40 cellular contexts compared by ENCODE assay signal in the genomic region with DNA sequence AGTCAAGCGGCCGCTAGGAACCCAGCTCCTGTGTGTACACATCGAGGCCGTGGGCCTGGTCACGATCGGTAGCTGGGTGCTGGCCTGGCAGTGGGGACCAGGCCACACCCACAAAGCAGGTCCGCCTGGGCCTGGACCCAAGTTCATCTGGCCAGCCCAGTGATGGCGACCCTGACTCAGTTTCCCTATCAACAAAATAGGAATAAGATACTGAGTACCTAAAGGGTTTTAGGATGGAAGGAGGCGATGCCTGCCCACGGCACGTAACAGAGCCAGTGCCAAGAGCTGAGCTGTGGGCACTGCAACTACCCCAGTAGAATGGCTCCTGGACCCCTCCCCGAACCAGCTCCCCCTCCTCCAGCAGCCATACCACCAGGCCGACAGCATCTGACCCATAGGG.
"Had no signal": no experiment of that assay in that cellular context is flagged by ENCODE, and none has a peak within 500 bp of the region (broad histone marks: within the 10 kb centered on the region; RNA-seq: fewer than 3 reads in every experiment).

No MANE protein-coding gene starts in this region.

- H3K27ac Mint-ChIP-seq: activated naive CD4-positive, alpha-beta T cell treated with anti-CD3 and anti-CD28 coated beads for 36 hours; activated naive CD4-positive, alpha-beta T cell treated with anti-CD3 and anti-CD28 coated beads, Interleukin-2, amount 10 ng/mL, durations not matched to agents 7 days and 5 days; activated naive CD4-positive, alpha-beta T cell treated with anti-CD3 and anti-CD28 coated beads, Interleukin-2, amount 50 U/mL, for 24 hours; activated naive CD4-positive, alpha-beta T cell treated with anti-CD3 and anti-CD28 coated beads, Interleukin-2, amount 50 U/mL, for 72 hours; activated naive CD8-positive, alpha-beta T cell; activated naive CD8-positive, alpha-beta T cell treated with anti-CD3 and anti-CD28 coated beads for 36 hours; activated naive CD8-positive, alpha-beta T cell treated with anti-CD3 and anti-CD28 coated beads, Interleukin-2, amount 10 ng/mL, durations not matched to agents 7 days and 5 days; activated naive CD8-positive, alpha-beta T cell treated with anti-CD3 and anti-CD28 coated beads, Interleukin-2, amount 50 U/mL, for 24 hours; activated T-cell treated with anti-CD3 and anti-CD28 coated beads, Interleukin-2, amount 50 U/mL, for 24 hours; activated T-cell treated with anti-CD3 and anti-CD28 coated beads, Interleukin-2, amount 50 U/mL, for 72 hours; activated T-helper 1 cell treated with anti-CD3 and anti-CD28 coated beads, Interleukin-12 subunit alpha, Interleukin-12 subunit beta, Interleukin-2, Interleukin-4 antibody, amounts not matched to agents 30 ng/mL and 10 ng/mL and 1 ng/mL, durations not matched to agents 14 hours and 24 hours and 36 hours; activated T-helper 17 cell treated with anti-CD3 and anti-CD28 coated beads, Interleukin-2, amount 50 U/mL, for 72 hours; activated T-helper 2 cell treated with anti-CD3 and anti-CD28 coated beads, Interferon-gamma antibody, Interleukin-2, Interleukin-4, amounts not matched to agents 10 μg/mL and 5 μg/mL and 100 μg/mL, durations not matched to agents 14 hours and 24 hours and 36 hours; brain had no signal

- H3K27ac ChIP-seq: adrenal gland, ascending aorta, body of pancreas, brain microvascular endothelial cell, breast epithelium, cardiac muscle cell had no signal

- H3K36me3 ChIP-seq: adrenal gland, ascending aorta, brain microvascular endothelial cell, breast epithelium, cardiac muscle cell had no signal

- FAIRE-seq: astrocyte, bronchial epithelial cell had no signal

- H3K27me3 ChIP-seq: adrenal gland, ascending aorta, body of pancreas, brain microvascular endothelial cell, breast epithelium, cardiac muscle cell had no signal

- H3K27me3 Mint-ChIP-seq: activated naive CD4-positive, alpha-beta T cell treated with anti-CD3 and anti-CD28 coated beads, Interleukin-2, amount 10 ng/mL, durations not matched to agents 7 days and 5 days; activated naive CD4-positive, alpha-beta T cell treated with anti-CD3 and anti-CD28 coated beads, Interleukin-2, amount 50 U/mL, for 24 hours; activated naive CD8-positive, alpha-beta T cell; activated naive CD8-positive, alpha-beta T cell treated with anti-CD3 and anti-CD28 coated beads for 36 hours; activated naive CD8-positive, alpha-beta T cell treated with anti-CD3 and anti-CD28 coated beads, Interleukin-2, amount 10 ng/mL, durations not matched to agents 7 days and 5 days; activated naive CD8-positive, alpha-beta T cell treated with anti-CD3 and anti-CD28 coated beads, Interleukin-2, amount 50 U/mL, for 24 hours; activated T-cell treated with anti-CD3 and anti-CD28 coated beads, Interleukin-2, amount 50 U/mL, for 24 hours; activated T-helper 17 cell treated with anti-CD3 and anti-CD28 coated beads, Interleukin-2, amount 50 U/mL, for 72 hours; brain; central memory CD8-positive, alpha-beta T cell had no signal

- H3K9me3 Mint-ChIP-seq: activated naive CD4-positive, alpha-beta T cell treated with anti-CD3 and anti-CD28 coated beads for 36 hours; activated naive CD4-positive, alpha-beta T cell treated with anti-CD3 and anti-CD28 coated beads, Interleukin-2, amount 10 ng/mL, durations not matched to agents 7 days and 5 days; activated naive CD4-positive, alpha-beta T cell treated with anti-CD3 and anti-CD28 coated beads, Interleukin-2, amount 50 U/mL, for 24 hours; activated naive CD4-positive, alpha-beta T cell treated with anti-CD3 and anti-CD28 coated beads, Interleukin-2, amount 50 U/mL, for 72 hours; activated naive CD8-positive, alpha-beta T cell treated with anti-CD3 and anti-CD28 coated beads for 36 hours; activated naive CD8-positive, alpha-beta T cell treated with anti-CD3 and anti-CD28 coated beads, Interleukin-2, amount 10 ng/mL, durations not matched to agents 7 days and 5 days; activated naive CD8-positive, alpha-beta T cell treated with anti-CD3 and anti-CD28 coated beads, Interleukin-2, amount 50 U/mL, for 24 hours; activated T-cell treated with anti-CD3 and anti-CD28 coated beads, Interleukin-2, amount 50 U/mL, for 24 hours; activated T-cell treated with anti-CD3 and anti-CD28 coated beads, Interleukin-2, amount 50 U/mL, for 4 hours; activated T-cell treated with anti-CD3 and anti-CD28 coated beads, Interleukin-2, amount 50 U/mL, for 72 hours; activated T-helper 1 cell treated with anti-CD3 and anti-CD28 coated beads, Interleukin-12 subunit alpha, Interleukin-12 subunit beta, Interleukin-2, Interleukin-4 antibody, amounts not matched to agents 30 ng/mL and 10 ng/mL and 1 ng/mL, durations not matched to agents 14 hours and 24 hours and 36 hours; activated T-helper 17 cell treated with anti-CD3 and anti-CD28 coated beads, Interleukin-2, amount 50 U/mL, for 72 hours; activated T-helper 2 cell treated with anti-CD3 and anti-CD28 coated beads, Interferon-gamma antibody, Interleukin-2, Interleukin-4, amounts not matched to agents 10 μg/mL and 5 μg/mL and 100 μg/mL, durations not matched to agents 14 hours and 24 hours and 36 hours; central memory CD8-positive, alpha-beta T cell had no signal

- H3K9me3 ChIP-seq: adrenal gland, ascending aorta, body of pancreas, breast epithelium had no signal

- DNase-seq: activated effector memory CD4-positive, alpha-beta T cell treated with anti-CD3 and anti-CD28 coated beads, Interleukin-2, amount 50 U/mL, for 16 hours; activated effector memory CD4-positive, alpha-beta T cell treated with Interleukin-2 at 50 U/mL for 16 hours; activated gamma-delta T cell; activated gamma-delta T cell treated with Interleukin-2 at 50 U/mL for 16 hours; activated naive CD4-positive, alpha-beta T cell; activated naive CD4-positive, alpha-beta T cell treated with anti-CD3 and anti-CD28 coated beads for 36 hours; activated naive CD4-positive, alpha-beta T cell treated with anti-CD3 and anti-CD28 coated beads, Interleukin-2, amount 10 ng/mL, durations not matched to agents 7 days and 5 days; activated naive CD4-positive, alpha-beta T cell treated with anti-CD3 and anti-CD28 coated beads, Interleukin-2, amount 50 U/mL, for 16 hours; activated naive CD4-positive, alpha-beta T cell treated with Interleukin-2 at 50 U/mL for 16 hours; activated naive CD8-positive, alpha-beta T cell treated with anti-CD3 and anti-CD28 coated beads for 36 hours; activated naive CD8-positive, alpha-beta T cell treated with anti-CD3 and anti-CD28 coated beads, Interleukin-2, amount 10 ng/mL, durations not matched to agents 7 days and 5 days; activated naive CD8-positive, alpha-beta T cell treated with anti-CD3 and anti-CD28 coated beads, Interleukin-2, amount 50 U/mL, for 24 hours; activated T-cell treated with anti-CD3 and anti-CD28 coated beads, Interleukin-2, amount 50 U/mL, for 1 hour; activated T-cell treated with anti-CD3 and anti-CD28 coated beads, Interleukin-2, amount 50 U/mL, for 24 hours; activated T-cell treated with anti-CD3 and anti-CD28 coated beads, Interleukin-2, amount 50 U/mL, for 4 hours; activated T-cell treated with anti-CD3 and anti-CD28 coated beads, Interleukin-2, amount 50 U/mL, for 48 hours; activated T-cell treated with anti-CD3 and anti-CD28 coated beads, Interleukin-2, amount 50 U/mL, for 72 hours; adrenal gland; amniotic stem cell; amygdala; anterior cingulate cortex; aorta; body of pancreas; brain microvascular endothelial cell; caudate nucleus; central memory CD4-positive, alpha-beta T cell; cerebellar nuclear complex had no signal

- H3K36me3 Mint-ChIP-seq: activated naive CD4-positive, alpha-beta T cell treated with anti-CD3 and anti-CD28 coated beads, Interleukin-2, amount 10 ng/mL, durations not matched to agents 7 days and 5 days; activated naive CD4-positive, alpha-beta T cell treated with anti-CD3 and anti-CD28 coated beads, Interleukin-2, amount 50 U/mL, for 24 hours; activated naive CD4-positive, alpha-beta T cell treated with anti-CD3 and anti-CD28 coated beads, Interleukin-2, amount 50 U/mL, for 72 hours; activated naive CD8-positive, alpha-beta T cell; activated naive CD8-positive, alpha-beta T cell treated with anti-CD3 and anti-CD28 coated beads for 36 hours; activated naive CD8-positive, alpha-beta T cell treated with anti-CD3 and anti-CD28 coated beads, Interleukin-2, amount 10 ng/mL, durations not matched to agents 7 days and 5 days; brain had no signal

- H3K4me1 ChIP-seq: adrenal gland, ascending aorta, body of pancreas, breast epithelium had no signal

- H3K4me1 Mint-ChIP-seq: activated naive CD4-positive, alpha-beta T cell treated with anti-CD3 and anti-CD28 coated beads, Interleukin-2, amount 10 ng/mL, durations not matched to agents 7 days and 5 days; activated naive CD4-positive, alpha-beta T cell treated with anti-CD3 and anti-CD28 coated beads, Interleukin-2, amount 50 U/mL, for 24 hours; activated naive CD8-positive, alpha-beta T cell treated with anti-CD3 and anti-CD28 coated beads for 36 hours; activated naive CD8-positive, alpha-beta T cell treated with anti-CD3 and anti-CD28 coated beads, Interleukin-2, amount 10 ng/mL, durations not matched to agents 7 days and 5 days; activated naive CD8-positive, alpha-beta T cell treated with anti-CD3 and anti-CD28 coated beads, Interleukin-2, amount 50 U/mL, for 24 hours; activated T-helper 17 cell treated with anti-CD3 and anti-CD28 coated beads, Interleukin-2, amount 50 U/mL, for 72 hours; brain; central memory CD8-positive, alpha-beta T cell had no signal

- H3K4me3 Mint-ChIP-seq: activated naive CD4-positive, alpha-beta T cell treated with anti-CD3 and anti-CD28 coated beads for 36 hours; activated naive CD4-positive, alpha-beta T cell treated with anti-CD3 and anti-CD28 coated beads, Interleukin-2, amount 10 ng/mL, durations not matched to agents 7 days and 5 days; activated naive CD4-positive, alpha-beta T cell treated with anti-CD3 and anti-CD28 coated beads, Interleukin-2, amount 50 U/mL, for 24 hours; activated naive CD8-positive, alpha-beta T cell; activated naive CD8-positive, alpha-beta T cell treated with anti-CD3 and anti-CD28 coated beads for 36 hours; activated naive CD8-positive, alpha-beta T cell treated with anti-CD3 and anti-CD28 coated beads, Interleukin-2, amount 10 ng/mL, durations not matched to agents 7 days and 5 days; activated naive CD8-positive, alpha-beta T cell treated with anti-CD3 and anti-CD28 coated beads, Interleukin-2, amount 50 U/mL, for 24 hours; activated T-cell treated with anti-CD3 and anti-CD28 coated beads, Interleukin-2, amount 50 U/mL, for 24 hours; activated T-cell treated with anti-CD3 and anti-CD28 coated beads, Interleukin-2, amount 50 U/mL, for 4 hours; activated T-cell treated with anti-CD3 and anti-CD28 coated beads, Interleukin-2, amount 50 U/mL, for 72 hours; activated T-helper 1 cell treated with anti-CD3 and anti-CD28 coated beads, Interleukin-12 subunit alpha, Interleukin-12 subunit beta, Interleukin-2, Interleukin-4 antibody, amounts not matched to agents 30 ng/mL and 10 ng/mL and 1 ng/mL, durations not matched to agents 14 hours and 24 hours and 36 hours; activated T-helper 17 cell treated with anti-CD3 and anti-CD28 coated beads, Interleukin-2, amount 50 U/mL, for 72 hours; brain; central memory CD8-positive, alpha-beta T cell had no signal

- H3K4me3 ChIP-seq: adrenal gland, ascending aorta, body of pancreas, breast epithelium, cardiac muscle cell had no signal

- ATAC-seq: activated naive CD4-positive, alpha-beta T cell treated with anti-CD3 and anti-CD28 coated beads, Interleukin-2, amount 50 U/mL, for 72 hours; activated naive CD8-positive, alpha-beta T cell treated with anti-CD3 and anti-CD28 coated beads, Interleukin-2, amount 50 U/mL, for 24 hours; activated T-cell treated with anti-CD3 and anti-CD28 coated beads, Interleukin-2, amount 50 U/mL, for 4 hours; activated T-cell treated with anti-CD3 and anti-CD28 coated beads, Interleukin-2, amount 50 U/mL, for 72 hours; activated T-helper 17 cell treated with anti-CD3 and anti-CD28 coated beads, Interleukin-2, amount 50 U/mL, for 72 hours; body of pancreas had no signal
